Comparison of ENCODE assay signal across 8 cellular contexts in the genomic region with DNA sequence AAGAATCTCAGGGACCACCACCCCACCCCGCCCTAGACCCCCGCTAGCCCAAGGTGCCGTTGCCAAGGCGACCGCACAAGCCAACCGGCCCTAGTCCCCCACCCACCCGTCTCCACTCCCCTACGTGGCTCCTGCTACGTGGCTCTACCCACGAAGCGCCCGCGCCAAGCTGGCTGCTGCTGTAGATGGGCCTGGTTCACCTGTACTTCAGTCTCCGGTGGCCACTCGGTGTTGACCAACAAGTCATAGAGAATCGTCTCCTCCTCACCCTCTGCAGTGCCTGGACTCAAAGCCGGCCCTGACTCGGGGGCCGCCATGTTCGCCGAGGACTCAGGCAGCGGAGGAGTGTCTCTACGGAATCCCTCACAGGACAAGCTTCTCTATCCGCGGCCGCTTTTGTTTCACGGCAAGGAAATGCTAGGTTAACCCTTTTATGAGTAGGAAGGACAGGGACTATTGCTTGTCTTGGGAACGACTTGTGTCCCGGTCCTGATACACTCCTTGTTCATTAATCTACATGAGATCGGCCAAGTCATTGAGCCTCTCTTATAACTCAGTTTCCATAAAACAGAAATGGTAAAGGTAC. TPM values are rescaled to one million over a fixed set of nuclear protein-coding genes. Genes with fewer than 3 reads are reported as not detected.
DNase-seq lines count a peak whose midpoint lies in the region; ATAC-seq and TF ChIP-seq lines count a peak whose summit lies in the region.

A gene (minus strand): TSS at position 347 of the 586 bp plus-strand sequence. CDS start 30 bp downstream, at position 317.

- peak within 1 kb of the TSS; percentile 81 for H3K4me3 ChIP-seq in colonic mucosa

- intact Hi-C loops in colonic mucosa (cut with DNase I), result no loop called here

- H3K9me3 ChIP-seq in colonic mucosa, result no peaks in the 10 kb centered on the region

- H3K36me3 ChIP-seq in colonic mucosa, result no peaks in the 10 kb centered on the region

- no peaks in the 10 kb centered on the region for H3K27me3 ChIP-seq in colonic mucosa

- H3K4me1 ChIP-seq in colonic mucosa, result no peaks in the 10 kb centered on the region

- peak; percentile 86 for ATAC-seq in HG03432 (IDR thresholded peaks at IDR 0.05; ENCODE audit: unreplicated experiment)

- DNase-seq in Ammon's horn (ENCODE audit: low spot score) (peak; percentile 89), NCI-H524 (lab: John Stamatoyannopoulos, UW) (peak; percentile 92 to 93), colonic mucosa (peak; percentile 95), kidney tubule cell (ENCODE audit: low spot score) (peak; percentile 89)
- DNase-seq in activated CD4-positive, alpha-beta T cell treated with anti-CD3 and anti-CD28 coated beads for 48 hours, result peak; percentile 85
- DNase-seq in stimulated activated CD4-positive, alpha-beta T cell treated with anti-CD3 and anti-CD28 coated beads, Interleukin-1b, Interleukin-23, amount 100 ng/mL, for 24 hours (ENCODE audit: low read depth in 4 of 4, low spot score in 1 of 4), result peak; percentile 53 to 65 (median 59)

- H3K27ac ChIP-seq in colonic mucosa, result peak within 1 kb of the TSS; percentile 54

- H3K9ac ChIP-seq in colonic mucosa (ENCODE audit: low read depth in 2 of 2, low read length in 2 of 2), result peak within 1 kb of the TSS; percentile 83 to 86

- no peak for TF ChIP-seq CTCF in colonic mucosa (IDR thresholded peaks at IDR 0.05)

- peak; percentile 71 for TF ChIP-seq POLR2A in GM19099 (IDR thresholded peaks at IDR 0.05; ENCODE audit: extremely low read depth, insufficient read length, low read depth)

RNA-seq across cellular contexts. Expression of the gene that starts here (rescaled TPM):
- total RNA-seq in colonic mucosa, result 10 to 100 TPM; 34.4 to 38.9 TPM

Comparison
In these comparisons a context has a peak if more than half of its experiments do, and no peak if none do; other contexts are left out.
1. Peak in every context shown above with its lines: DNase-seq, ATAC-seq, H3K4me3 ChIP-seq and H3K27ac ChIP-seq.